Comparison of ENCODE assay signal across 8 cellular contexts in genomic region chr12:750356-751191, GRCh38. TPM values are rescaled to one million over a fixed set of nuclear protein-coding genes. Genes with fewer than 3 reads are reported as not detected.
DNase-seq lines count a peak whose midpoint lies in the region; ATAC-seq, FAIRE-seq and TF ChIP-seq lines count a peak whose summit lies in the region.

No MANE protein-coding gene starts in this region.

- peaks cover 48% of the 10 kb centered on the region for H3K79me2 ChIP-seq in GM12878 (ENCODE audit: control insufficient read depth, insufficient read depth, low read length)

- no peak for TF ChIP-seq EP300 in GM12878 (IDR thresholded peaks at IDR 0.05; ENCODE audit: borderline replicate concordance in 1 of 2, control insufficient read depth in 1 of 2, low read depth in 2 of 2, low read length in 2 of 2)

- peak; percentile 52 for FAIRE-seq in GM12878 (lab: Jason Lieb, UNC)

- RAD21 ChIA-PET in GM12878 (lab: Charles Lee; ENCODE audit: unreplicated experiment) = interaction anchor here (0.7 to 9.6 kb wide), 46 partner anchors 8 to 349 kb away, joined by 3 to 396 read pairs (median 7); partner anchors contain the start of genes CCDC77, NINJ2 and RAD52

- SMC1A ChIA-PET in GM12878 (lab: Charles Lee; ENCODE audit: uncharacterized antibody, unreplicated experiment) = interaction anchor here (0.7 to 6.6 kb wide), 49 partner anchors 9 to 340 kb away, joined by 3 to 194 read pairs (median 6); partner anchors contain the start of gene NINJ2

- DNase-seq in ACHN (peak; percentile 14), HFF-Myc (ENCODE audit: extremely low read depth, low read depth) (no peak), GM12878 (ENCODE audit: low read depth, low spot score) (no peak), NCI-H187 treated with DMSO at 0.1 percent for 48 hours (lab: John Stamatoyannopoulos, UW) (no peak), GM13976 (ENCODE audit: low spot score) (no peak)
- no peak for DNase-seq in stimulated activated CD4-positive, alpha-beta T cell treated with anti-CD3 and anti-CD28 coated beads, Interleukin-4, amount 100 ng/mL, for 24 hours
- no peak for DNase-seq in activated CD4-positive, alpha-beta T cell treated with anti-CD3 and anti-CD28 coated beads for 1 hour

- TF ChIP-seq POLR2A in GM12878 (IDR thresholded peaks at IDR 0.05; ENCODE audit: low read depth, low read length) = no peak

- 0% methylated on average over 7 of the region's 7 CpGs for WGBS in GM12878 (ENCODE audit: insufficient coverage, insufficient replicate concordance, low lambda C conversion rate, missing lambda C conversion rate)

- in situ Hi-C loops in ACHN (cut with HindIII; ENCODE audit: low pct_ligation_motif_present, low pct_unique_long_range_greater_than_20kb, low sequenced_read_pairs) = no loop called here
- in situ Hi-C loops in GM12878 (cut with MboI) = loop anchor here (5.0 kb wide), 2 partner anchors 78 to 173 kb away; no protein-coding TSS in a partner anchor
- in situ Hi-C loops in GM13976 (cut with MboI; ENCODE audit: low sequenced_read_pairs, unreplicated experiment) = no loop called here

- TF ChIP-seq CTCF in HFF-Myc (IDR thresholded peaks at IDR 0.05; ENCODE audit: low read depth, low read length, missing control alignments) = no peak
- no peak for TF ChIP-seq CTCF in GM12878 (IDR thresholded peaks at IDR 0.05 in 2 of 3, conservative IDR thresholded peaks at IDR 0.05 in 1 of 3; ENCODE audit: control insufficient read depth in 2 of 3, extremely low read depth in 1 of 3, insufficient read depth in 1 of 3, low read depth in 3 of 3, low read length in 3 of 3)
- TF ChIP-seq CTCF in GM13976 (IDR thresholded peaks at IDR 0.05; ENCODE audit: borderline replicate concordance, control extremely low read depth, extremely low read depth, insufficient read depth, missing control alignments) = no peak

- H3K4me1 ChIP-seq in GM12878 (ENCODE audit: control insufficient read depth, insufficient read depth, low read length) (no peaks in the 10 kb centered on the region; the same call in 1 of the 2 replicates), mononuclear cell (ENCODE audit: insufficient read depth, low read length) (peaks cover 16% of the 10 kb centered on the region)

- TF ChIP-seq RAD21 in GM12878 (IDR thresholded peaks at IDR 0.05; ENCODE audit: insufficient read depth, low read depth, low read length) = no peak

- H4K20me1 ChIP-seq in GM12878 (ENCODE audit: control insufficient read depth, insufficient read depth) = peaks cover 7% of the 10 kb centered on the region; the same call in 1 of the 2 replicates

- H3K9me3 ChIP-seq in GM12878 (replicated peaks; ENCODE audit: control insufficient read depth, insufficient read depth, low read length) (no peaks in the 10 kb centered on the region), mononuclear cell (ENCODE audit: low read depth, low read length) (no peaks in the 10 kb centered on the region)

- peak overlapping the region; percentile 20; the same call in 1 of the 2 replicates for H2AFZ ChIP-seq in GM12878 (ENCODE audit: control insufficient read depth, low read depth, low read length)

- POLR2A ChIA-PET in GM12878 (lab: Charles Lee) = interaction anchor here (0.5 to 6.7 kb wide), 33 partner anchors 9 to 199 kb away, joined by 3 to 118 read pairs (median 5); partner anchors contain the start of gene RAD52

- no peaks in the 10 kb centered on the region; a peak in 1 of 4 replicates for H3K36me3 ChIP-seq in GM12878 (ENCODE audit: control insufficient read depth in 2 of 2, insufficient read depth in 2 of 2, low read length in 1 of 2)

- intact Hi-C loops in GM12878 (cut with micrococcal nuclease; ENCODE audit: unreplicated experiment) = loop anchor here (1.0 to 2.0 kb wide), 5 partner anchors 30 to 174 kb away; no protein-coding TSS in a partner anchor

- H3K4me3 ChIP-seq in HFF-Myc (replicated peaks; ENCODE audit: low read depth, low read length) (peak overlapping the region; percentile 71), GM12878 (peak overlapping the region; percentile 75), mononuclear cell (ENCODE audit: low read length) (peak overlapping the region; percentile 71)

- peak overlapping the region; percentile 60 for H3K9ac ChIP-seq in GM12878 (ENCODE audit: control insufficient read depth, insufficient read depth, low read length)

- TSS peak; percentile 93 for BruUV-seq in GM12878 (replicated peaks; lab: Mats Ljungman, UMichigan)

- H3K4me2 ChIP-seq in GM12878 (ENCODE audit: control insufficient read depth, insufficient read depth) = peak overlapping the region; percentile 93

- ATAC-seq in GM12878 = no peak

- H3K27me3 ChIP-seq in GM12878 (replicated peaks in 1 of 2; ENCODE audit: control insufficient read depth in 2 of 2, insufficient read depth in 2 of 2, low read length in 1 of 2) = no peaks in the 10 kb centered on the region
- no peaks in the 10 kb centered on the region for H3K27me3 ChIP-seq in mononuclear cell (ENCODE audit: insufficient read depth, low read length)

- CTCF ChIA-PET in GM12878 (lab: Yijun Ruan, JAX) = interaction anchor here (0.5 to 6.5 kb wide), 42 partner anchors 10 to 199 kb away, joined by 3 to 123 read pairs (median 4); partner anchors contain the start of gene RAD52

- peak overlapping the region; percentile 79 for H3K27ac ChIP-seq in GM12878 (ENCODE audit: control insufficient read depth, insufficient read depth)

TF ChIP-seq in GM12878, 131 proteins besides CTCF, POLR2A, EP300 and RAD21 (continues in another document):
- TF ChIP-seq CHD1 (IDR thresholded peaks at IDR 0.05; ENCODE audit: low read depth, low read length) = 0 out of 2 replicates have a peak, but pooled peaks have one; percentile 1
- TF ChIP-seq NBN (IDR thresholded peaks at IDR 0.05) = no peak
- TF ChIP-seq ZBTB40 (IDR thresholded peaks at IDR 0.05; ENCODE audit: borderline replicate concordance) = peak; percentile 58; the same call in 1 of the 2 replicates
- TF ChIP-seq ATF2 (IDR thresholded peaks at IDR 0.05; ENCODE audit: low read length) = 0 out of 2 replicates have a peak, but pooled peaks have one; percentile 41

RNA-seq across cellular contexts. Expression of gene WNK1, which starts 1.8 kb away (rescaled TPM):
- total RNA-seq in GM12878 (2013; cell fraction: nucleolus; rRNA removed) = 576 and 584 TPM in 2 replicates
- total RNA-seq in GM12878 (2014; rRNA removed) (62.5 and 68.7 TPM in 2 replicates), GM12878 (2014; rRNA removed; fragmentation: Illumina TruSeq; extraction: Trizol) (82.2 and 95.0 TPM in 2 replicates), GM12878 (2021) (151 and 162 TPM in 2 replicates), mononuclear cell (94.1 TPM)
- 43.7 TPM for polyA plus RNA-seq in GM12878 (2011; ENCODE audit: low read depth)
- polyA plus RNA-seq in GM12878 (2011; rRNA removed) (69.4 and 112 TPM in 2 replicates), GM12878 (2014; fragmentation: Illumina TruSeq; extraction: Trizol) (142 and 143 TPM in 2 replicates), GM12878 (2014; fragmentation: Nextera tagmentation; extraction: Ambion mirVana) (10 to 100 TPM in 1 of 2 experiments, 1 to 10 TPM in 1; 9.6 to 23.8 TPM), GM12878 (2014; rRNA removed) (92.4 and 96.0 TPM in 2 replicates), GM12878 (2016; fragmentation: Nextera tagmentation; extraction: Ambion mirVana) (10 to 100 TPM; 56.4 to 90.9 TPM)
- polyA plus RNA-seq in GM12878 (2011; cell fraction: cytosol; rRNA removed) = 154 and 156 TPM in 2 replicates
- polyA plus RNA-seq in GM12878 (2011; cell fraction: nucleus; rRNA removed) = 129 and 167 TPM in 2 replicates
- 63.7 and 89.3 TPM in 2 replicates for polyA plus RNA-seq in GM12878 (2012)
- 462 and 496 TPM in 2 replicates for polyA minus RNA-seq in GM12878 (2011; rRNA and poly(A)+ RNA removed)
- polyA minus RNA-seq in GM12878 (2011; cell fraction: cytosol; rRNA and poly(A)+ RNA removed) = 260 and 293 TPM in 2 replicates
- 313 and 456 TPM in 2 replicates for polyA minus RNA-seq in GM12878 (2011; cell fraction: nucleus; rRNA and poly(A)+ RNA removed)
